In genomic region chr11:32110795-32111194, GRCh38 we compare ENCODE assay signal across 17 cellular contexts.
"Had no signal": no experiment of that assay in that cellular context is flagged by ENCODE, and none has a peak within 500 bp of the region (broad histone marks: within the 10 kb centered on the region; RNA-seq: fewer than 3 reads in every experiment).

No MANE protein-coding gene starts in this region.

- DNase-seq: KBM-7, MV-4-11, NCI-H1048, NCI-H1105, NCI-H1417, NCI-H1436 treated with DMSO at 0.1 percent for 48 hours, NCI-H1694, NCI-H187 treated with DMSO at 0.1 percent for 48 hours, NCI-H2029 treated with DMSO at 0.1 percent for 48 hours, NCI-H2171, NCI-H69, NCI-H774, Right ventricle myocardium superior, RPMI8226, SIG-M5 had no signal

- H3K9me3 ChIP-seq: SJSA1 had no signal

- H3K4me3 ChIP-seq: SJSA1, SK-N-MC had no signal

- H3K27ac ChIP-seq: SJSA1, SK-N-MC had no signal
